In genomic region chr12:51891843-51892242, GRCh38 we compare ENCODE assay signal across 12 cellular contexts. TPM values are rescaled to one million over a fixed set of nuclear protein-coding genes. Genes with fewer than 3 reads are reported as not detected.
A peak's percentile ranks its signal among the peaks of the same experiment; 100 is the strongest.
DNase-seq lines count a peak whose midpoint lies in the region; ATAC-seq, FAIRE-seq and TF ChIP-seq lines count a peak whose summit lies in the region.
"Had no signal": no experiment of that assay in that cellular context is flagged by ENCODE, and none has a peak within 500 bp of the region (broad histone marks: within the 10 kb centered on the region; RNA-seq: fewer than 3 reads in every experiment).

No MANE protein-coding gene starts in this region.

- no peak overlapping the region for H3K4me3 Mint-ChIP-seq in T-helper 17 cell
- no peak overlapping the region for H3K4me3 Mint-ChIP-seq in activated CD4-positive, alpha-beta T cell treated with anti-CD3 and anti-CD28 coated beads, Interleukin-2, amount 10 ng/mL, durations not matched to agents 7 days and 5 days
- H3K4me3 Mint-ChIP-seq: activated CD4-positive, alpha-beta T cell treated with anti-CD3 and anti-CD28 coated beads, Interleukin-2, amount 10 ng/mL, durations not matched to agents 24 days and 14 days had no signal

- no peaks in the 10 kb centered on the region for H3K36me3 Mint-ChIP-seq in T-helper 17 cell (ENCODE audit: low read depth)
- H3K36me3 Mint-ChIP-seq in activated CD4-positive, alpha-beta T cell treated with anti-CD3 and anti-CD28 coated beads, Interleukin-2, amount 10 ng/mL, durations not matched to agents 7 days and 5 days (ENCODE audit: low read depth): no peaks in the 10 kb centered on the region

- H3K4me2 ChIP-seq in HepG2 (ENCODE audit: low read depth, low read length): no peak overlapping the region

- peaks cover 29% of the 10 kb centered on the region for H3K27me3 Mint-ChIP-seq in T-helper 17 cell
- H3K27me3 Mint-ChIP-seq in activated CD4-positive, alpha-beta T cell treated with anti-CD3 and anti-CD28 coated beads, Interleukin-2, amount 10 ng/mL, durations not matched to agents 7 days and 5 days: peaks cover 4% of the 10 kb centered on the region

- H3K9ac ChIP-seq in HepG2 (ENCODE audit: insufficient read depth, low read depth, low read length): no peak overlapping the region

- POLR2A ChIA-PET in A673 (lab: Charles Lee; ENCODE audit: low non-redundant PET) (no interaction called here), HepG2 (lab: Yijun Ruan, JAX) (no interaction called here)
- POLR2A ChIA-PET in activated CD4-positive, alpha-beta T cell treated with anti-CD3 and anti-CD28 coated beads, Interleukin-2, amount 10 ng/mL, durations not matched to agents 7 days and 5 days (lab: Charles Lee): no interaction called here

- peaks cover 3% of the 10 kb centered on the region for H3K4me1 Mint-ChIP-seq in T-helper 17 cell
- H3K4me1 Mint-ChIP-seq in activated CD4-positive, alpha-beta T cell treated with anti-CD3 and anti-CD28 coated beads, Interleukin-2, amount 10 ng/mL, durations not matched to agents 7 days and 5 days: no peaks in the 10 kb centered on the region

- H3K79me2 ChIP-seq in HepG2 (ENCODE audit: insufficient read depth, low read length): no peaks in the 10 kb centered on the region

- H3K27me3 ChIP-seq in A673 (replicated peaks; ENCODE audit: insufficient read depth, low read depth, low read length, poor library complexity) (no peaks in the 10 kb centered on the region), HepG2 (ENCODE audit: control insufficient read depth in 1 of 2, insufficient read depth in 2 of 2, low read length in 2 of 2) (peaks cover 7 to 22% of the 10 kb centered on the region in 2 experiments; a peak in 4 of 5 replicates), HAP-1 (ENCODE audit: low read depth) (no peaks in the 10 kb centered on the region)

- in situ Hi-C loops in HepG2 (cut with HindIII; ENCODE audit: extremely low pct_ligation_motif_present, low pct_unique_long_range_greater_than_20kb) (loop anchor here (10.0 kb wide), 1 partner anchor 93 kb away; no protein-coding TSS in a partner anchor), HAP-1 (cut with MboI; ENCODE audit: low sequenced_read_pairs) (no loop called here)

- ATAC-seq in T-helper 17 cell (no peak), HepG2 (no peak), GM19328 (IDR thresholded peaks at IDR 0.05; ENCODE audit: unreplicated experiment) (no peak)

- TF ChIP-seq CTCF in A673 (conservative IDR thresholded peaks at IDR 0.05; ENCODE audit: low read depth, low read length): peak; percentile 40; the same call in 1 of the 2 replicates
- TF ChIP-seq CTCF in GM12865 (IDR thresholded peaks at IDR 0.05; ENCODE audit: insufficient read depth, low read depth, low read length, missing control alignments): peak; percentile 5
- peak; percentile 17; the same call in 1 of the 2 replicates for TF ChIP-seq CTCF in HepG2 (CRISPR knock-in tag; IDR thresholded peaks at IDR 0.05)

- H3K27ac Mint-ChIP-seq in T-helper 17 cell: peak overlapping the region; percentile 43
- no peak overlapping the region for H3K27ac Mint-ChIP-seq in activated CD4-positive, alpha-beta T cell treated with anti-CD3 and anti-CD28 coated beads, Interleukin-2, amount 10 ng/mL, durations not matched to agents 7 days and 5 days
- H3K27ac Mint-ChIP-seq: activated CD4-positive, alpha-beta T cell treated with anti-CD3 and anti-CD28 coated beads, Interleukin-2, amount 10 ng/mL, durations not matched to agents 24 days and 14 days had no signal

- H3K4me3 ChIP-seq in A673 (ENCODE audit: low read depth, low read length, poor library complexity, severe bottlenecking) (no peak overlapping the region), GM12865 (ENCODE audit: low read depth, low read length) (no peak overlapping the region), HepG2 (replicated peaks in 1 of 3; ENCODE audit: insufficient read depth in 1 of 3, low read depth in 2 of 3, low read length in 3 of 3) (no peak overlapping the region), HAP-1 (no peak overlapping the region)

- intact Hi-C loops in A673 (cut with micrococcal nuclease; ENCODE audit: unreplicated experiment) (no loop called here), HepG2 (cut with micrococcal nuclease; ENCODE audit: unreplicated experiment) (loop anchor here (1.0 kb wide), 1 partner anchor 32 kb away; no protein-coding TSS in a partner anchor)

- no peak for TF ChIP-seq RAD21 in HepG2 (CRISPR knock-in tag; IDR thresholded peaks at IDR 0.05)

- no peaks in the 10 kb centered on the region for H3K9me3 ChIP-seq in A673 (ENCODE audit: low read depth, low read length, poor library complexity, severe bottlenecking)
- no peaks in the 10 kb centered on the region for H3K9me3 ChIP-seq in T-helper 17 cell (ENCODE audit: control insufficient read depth, low read length, poor library complexity, severe bottlenecking)
- H3K9me3 ChIP-seq in HepG2 (ENCODE audit: low read length): no peaks in the 10 kb centered on the region
- H3K9me3 ChIP-seq in HAP-1: no peaks in the 10 kb centered on the region

- TF ChIP-seq POLR2A in HepG2 (IDR thresholded peaks at IDR 0.05; ENCODE audit: insufficient read depth in 1 of 2, low read depth in 2 of 2, low read length in 2 of 2): no peak

- no peak overlapping the region for H2AFZ ChIP-seq in HepG2 (ENCODE audit: low read length)

- no peak for FAIRE-seq in HepG2 (lab: Jason Lieb, UNC)
- FAIRE-seq: islet of Langerhans had no signal

- no peak overlapping the region for H3K27ac ChIP-seq in A673 (ENCODE audit: low read depth, low read length, poor library complexity, severe bottlenecking)
- no peak overlapping the region for H3K27ac ChIP-seq in HepG2 (ENCODE audit: extremely low read length, insufficient read depth, low read length)

- BruUV-seq in A673 (replicated peaks; lab: Mats Ljungman, UMichigan) (no TSS peak), HepG2 (replicated peaks; lab: Mats Ljungman, UMichigan) (no TSS peak)

- H3K4me1 ChIP-seq in A673 (ENCODE audit: insufficient read depth, low read length, poor library complexity, severe bottlenecking) (no peaks in the 10 kb centered on the region), HepG2 (ENCODE audit: insufficient read depth, low read length) (peaks cover 22% of the 10 kb centered on the region; the same call in 1 of the 2 replicates), HAP-1 (peaks cover 6% of the 10 kb centered on the region)

- no peak for TF ChIP-seq EP300 in HepG2 (IDR thresholded peaks at IDR 0.05; ENCODE audit: low read depth in 2 of 2, low read length in 2 of 2)
- no peak for TF ChIP-seq EP300 in HepG2 (CRISPR knock-in tag; IDR thresholded peaks at IDR 0.05; ENCODE audit: borderline replicate concordance)

- DNase-seq in A673 (ENCODE audit: low spot score): no peak
- DNase-seq in GM12865 (ENCODE audit: low read depth): no peak
- no peak for DNase-seq in T-helper 17 cell
- DNase-seq in HepG2 (ENCODE audit: low spot score): no peak
- DNase-seq in activated CD4-positive, alpha-beta T cell treated with anti-CD3 and anti-CD28 coated beads, Interleukin-2, amount 10 ng/mL, durations not matched to agents 7 days and 5 days: no peak
- DNase-seq in stimulated activated CD4-positive, alpha-beta T cell treated with anti-CD3 and anti-CD28 coated beads, Interleukin-4, amount 100 ng/mL, for 4 hours: no peak
- no peak for DNase-seq in HAP-1 (ENCODE audit: low spot score in 2 of 2)
- DNase-seq: activated CD4-positive, alpha-beta T cell treated with anti-CD3 and anti-CD28 coated beads, Interleukin-2, amount 10 ng/mL, durations not matched to agents 24 days and 14 days; NCI-H524 had no signal

- H3K36me3 ChIP-seq in A673 (ENCODE audit: insufficient read depth, low read length, poor library complexity, severe bottlenecking) (no peaks in the 10 kb centered on the region), HepG2 (replicated peaks in 1 of 2; ENCODE audit: control insufficient read depth in 1 of 2, insufficient read depth in 2 of 2, low read length in 2 of 2) (no peaks in the 10 kb centered on the region), HAP-1 (replicated peaks) (no peaks in the 10 kb centered on the region)

- no peaks in the 10 kb centered on the region for H3K9me3 Mint-ChIP-seq in activated CD4-positive, alpha-beta T cell treated with anti-CD3 and anti-CD28 coated beads, Interleukin-2, amount 10 ng/mL, durations not matched to agents 7 days and 5 days
- H3K9me3 Mint-ChIP-seq: activated CD4-positive, alpha-beta T cell treated with anti-CD3 and anti-CD28 coated beads, Interleukin-2, amount 10 ng/mL, durations not matched to agents 24 days and 14 days had no signal

- no peaks in the 10 kb centered on the region for H4K20me1 ChIP-seq in HepG2 (ENCODE audit: insufficient read depth, low read length)

- CTCF ChIA-PET in A673 (lab: Charles Lee) (no interaction called here), HepG2 (lab: Yijun Ruan, JAX; ENCODE audit: low intra/inter-chr PET ratio, low total read pairs) (interaction anchor here (1.2 to 1.3 kb wide), 2 partner anchors 88 to 129 kb away, joined by 3 to 4 read pairs; no protein-coding TSS in a partner anchor)
- CTCF ChIA-PET in activated CD4-positive, alpha-beta T cell treated with anti-CD3 and anti-CD28 coated beads, Interleukin-2, amount 10 ng/mL, durations not matched to agents 7 days and 5 days (lab: Charles Lee): no interaction called here

RNA-seq across cellular contexts. Expression of gene ANKRD33, which starts 3.9 kb away (rescaled TPM):
- total RNA-seq in A673 (2021): not detected in 2 replicates
- total RNA-seq in T-helper 17 cell: not detected
- total RNA-seq in HepG2 (2016; rRNA removed; fragmentation: Illumina TruSeq; extraction: Trizol): not detected in 2 replicates
- not detected in 2 replicates for total RNA-seq in HepG2 (2016; cell fraction: cytosol; rRNA removed; fragmentation: Illumina TruSeq; extraction: Trizol; ENCODE audit: low read depth)
- total RNA-seq in HepG2 (2016; cell fraction: insoluble cytoplasmic fraction; rRNA removed; fragmentation: Illumina TruSeq; extraction: Trizol): not detected in 2 replicates
- total RNA-seq in HepG2 (2016; cell fraction: membrane; rRNA removed; fragmentation: Illumina TruSeq; extraction: Trizol): not detected in 2 replicates
- not detected in 2 replicates for total RNA-seq in HepG2 (2016; cell fraction: nucleus; rRNA removed; fragmentation: Illumina TruSeq; extraction: Trizol)
- 0.04 and 0.07 TPM in 2 replicates for polyA plus RNA-seq in HepG2 (2011; rRNA removed)
- polyA plus RNA-seq in HepG2 (2011; cell fraction: cytosol; rRNA removed): 0.03 and 0.04 TPM in 2 replicates
- 0.16 and 0.33 TPM in 2 replicates for polyA plus RNA-seq in HepG2 (2011; cell fraction: nucleus; rRNA removed)
- polyA plus RNA-seq in HepG2 (2012): not detected in 2 replicates
- not detected in 2 replicates for polyA plus RNA-seq in HepG2 (2016; cell fraction: cytosol; fragmentation: Illumina TruSeq; extraction: Trizol; ENCODE audit: low read depth)
- polyA plus RNA-seq in HepG2 (2016; cell fraction: insoluble cytoplasmic fraction; fragmentation: Illumina TruSeq; extraction: Trizol; ENCODE audit: low read depth): not detected in 2 replicates
- not detected in 2 replicates for polyA plus RNA-seq in HepG2 (2016; cell fraction: membrane; fragmentation: Illumina TruSeq; extraction: Trizol; ENCODE audit: low read depth)
- polyA plus RNA-seq in HepG2 (2016; cell fraction: nucleus; fragmentation: Illumina TruSeq; extraction: Trizol; ENCODE audit: insufficient read depth, low read depth): not detected in 2 replicates
- polyA minus RNA-seq in HepG2 (2011; rRNA and poly(A)+ RNA removed; ENCODE audit: low replicate concordance): 0.05 and 0.18 TPM in 2 replicates
- polyA minus RNA-seq in HepG2 (2011; cell fraction: cytosol; rRNA and poly(A)+ RNA removed): not detected in 2 replicates
- polyA minus RNA-seq in HepG2 (2011; cell fraction: nucleus; rRNA and poly(A)+ RNA removed): not detected in 2 replicates
- total RNA-seq in activated CD4-positive, alpha-beta T cell treated with anti-CD3 and anti-CD28 coated beads, Interleukin-2, amount 10 ng/mL, durations not matched to agents 7 days and 5 days: not detected
- total RNA-seq: activated CD4-positive, alpha-beta T cell treated with anti-CD3 and anti-CD28 coated beads, Interleukin-2, amount 10 ng/mL, durations not matched to agents 24 days and 14 days; Daoy had no signal

RNA-seq across cellular contexts. Expression of gene ACVRL1, which starts 15.5 kb away (rescaled TPM):
- total RNA-seq in A673 (2021) (0.17 and 0.28 TPM in 2 replicates), T-helper 17 cell (not detected), HepG2 (2016; rRNA removed; fragmentation: Illumina TruSeq; extraction: Trizol) (not detected in 2 replicates)
- total RNA-seq in HepG2 (2016; cell fraction: cytosol; rRNA removed; fragmentation: Illumina TruSeq; extraction: Trizol; ENCODE audit: low read depth): not detected in 2 replicates
- total RNA-seq in HepG2 (2016; cell fraction: insoluble cytoplasmic fraction; rRNA removed; fragmentation: Illumina TruSeq; extraction: Trizol): not detected in 2 replicates
- not detected in 2 replicates for total RNA-seq in HepG2 (2016; cell fraction: membrane; rRNA removed; fragmentation: Illumina TruSeq; extraction: Trizol)
- not detected in 2 replicates for total RNA-seq in HepG2 (2016; cell fraction: nucleus; rRNA removed; fragmentation: Illumina TruSeq; extraction: Trizol)
- not detected in 2 replicates for polyA plus RNA-seq in HepG2 (2011; rRNA removed)
- not detected in 2 replicates for polyA plus RNA-seq in HepG2 (2011; cell fraction: cytosol; rRNA removed)
- polyA plus RNA-seq in HepG2 (2011; cell fraction: nucleus; rRNA removed): not detected in 2 replicates
- polyA plus RNA-seq in HepG2 (2012): not detected in 2 replicates
- not detected in 2 replicates for polyA plus RNA-seq in HepG2 (2016; cell fraction: cytosol; fragmentation: Illumina TruSeq; extraction: Trizol; ENCODE audit: low read depth)
- not detected in 2 replicates for polyA plus RNA-seq in HepG2 (2016; cell fraction: insoluble cytoplasmic fraction; fragmentation: Illumina TruSeq; extraction: Trizol; ENCODE audit: low read depth)
- polyA plus RNA-seq in HepG2 (2016; cell fraction: membrane; fragmentation: Illumina TruSeq; extraction: Trizol; ENCODE audit: low read depth): not detected in 2 replicates
- polyA plus RNA-seq in HepG2 (2016; cell fraction: nucleus; fragmentation: Illumina TruSeq; extraction: Trizol; ENCODE audit: insufficient read depth, low read depth): not detected in 2 replicates
- 0.05 TPM in 1 of 2 replicates, not detected in the other for polyA minus RNA-seq in HepG2 (2011; rRNA and poly(A)+ RNA removed; ENCODE audit: low replicate concordance)
- not detected in 2 replicates for polyA minus RNA-seq in HepG2 (2011; cell fraction: cytosol; rRNA and poly(A)+ RNA removed)
- not detected in 2 replicates for polyA minus RNA-seq in HepG2 (2011; cell fraction: nucleus; rRNA and poly(A)+ RNA removed)
- not detected for total RNA-seq in activated CD4-positive, alpha-beta T cell treated with anti-CD3 and anti-CD28 coated beads, Interleukin-2, amount 10 ng/mL, durations not matched to agents 7 days and 5 days
- total RNA-seq: activated CD4-positive, alpha-beta T cell treated with anti-CD3 and anti-CD28 coated beads, Interleukin-2, amount 10 ng/mL, durations not matched to agents 24 days and 14 days had no signal

RNA-seq across cellular contexts. Expression of gene FIGNL2, which starts 43.3 kb away (rescaled TPM):
- total RNA-seq in A673 (2021) (0.21 and 0.33 TPM in 2 replicates), T-helper 17 cell (under 1 TPM; 0.42 to 0.76 TPM), HepG2 (2016; rRNA removed; fragmentation: Illumina TruSeq; extraction: Trizol) (0.76 and 1.00 TPM in 2 replicates)
- total RNA-seq in HepG2 (2016; cell fraction: cytosol; rRNA removed; fragmentation: Illumina TruSeq; extraction: Trizol; ENCODE audit: low read depth): 0.10 and 0.18 TPM in 2 replicates
- total RNA-seq in HepG2 (2016; cell fraction: insoluble cytoplasmic fraction; rRNA removed; fragmentation: Illumina TruSeq; extraction: Trizol): 0.73 and 1.2 TPM in 2 replicates
- total RNA-seq in HepG2 (2016; cell fraction: membrane; rRNA removed; fragmentation: Illumina TruSeq; extraction: Trizol): 0.53 and 0.62 TPM in 2 replicates
- 0.56 and 0.78 TPM in 2 replicates for total RNA-seq in HepG2 (2016; cell fraction: nucleus; rRNA removed; fragmentation: Illumina TruSeq; extraction: Trizol)
- 0.82 and 1.2 TPM in 2 replicates for polyA plus RNA-seq in HepG2 (2011; rRNA removed)
- polyA plus RNA-seq in HepG2 (2011; cell fraction: cytosol; rRNA removed): 0.99 and 1.2 TPM in 2 replicates
- 0.87 and 1.0 TPM in 2 replicates for polyA plus RNA-seq in HepG2 (2011; cell fraction: nucleus; rRNA removed)
- polyA plus RNA-seq in HepG2 (2012): 0.51 TPM in 2 replicates
- polyA plus RNA-seq in HepG2 (2016; cell fraction: cytosol; fragmentation: Illumina TruSeq; extraction: Trizol; ENCODE audit: low read depth): 0.06 and 0.07 TPM in 2 replicates
- polyA plus RNA-seq in HepG2 (2016; cell fraction: insoluble cytoplasmic fraction; fragmentation: Illumina TruSeq; extraction: Trizol; ENCODE audit: low read depth): 1.6 TPM in 2 replicates
- 0.46 and 0.47 TPM in 2 replicates for polyA plus RNA-seq in HepG2 (2016; cell fraction: membrane; fragmentation: Illumina TruSeq; extraction: Trizol; ENCODE audit: low read depth)
- polyA plus RNA-seq in HepG2 (2016; cell fraction: nucleus; fragmentation: Illumina TruSeq; extraction: Trizol; ENCODE audit: insufficient read depth, low read depth): 1.3 and 1.4 TPM in 2 replicates
- 1.9 TPM in 1 of 2 replicates, not detected in the other for polyA minus RNA-seq in HepG2 (2011; rRNA and poly(A)+ RNA removed; ENCODE audit: low replicate concordance)
- 0.99 and 1.1 TPM in 2 replicates for polyA minus RNA-seq in HepG2 (2011; cell fraction: cytosol; rRNA and poly(A)+ RNA removed)
- 0.50 and 0.77 TPM in 2 replicates for polyA minus RNA-seq in HepG2 (2011; cell fraction: nucleus; rRNA and poly(A)+ RNA removed)
- under 1 TPM; 0.17 to 0.19 TPM for total RNA-seq in activated CD4-positive, alpha-beta T cell treated with anti-CD3 and anti-CD28 coated beads, Interleukin-2, amount 10 ng/mL, durations not matched to agents 7 days and 5 days
- total RNA-seq: Daoy had no signal

RNA-seq across cellular contexts. Expression of gene ACVR1B, which starts 59.7 kb away (rescaled TPM):
- total RNA-seq in A673 (2021) (25.5 and 27.4 TPM in 2 replicates), T-helper 17 cell (1 to 10 TPM; 6.5 to 8.7 TPM), HepG2 (2016; rRNA removed; fragmentation: Illumina TruSeq; extraction: Trizol) (5.8 and 8.9 TPM in 2 replicates)
- total RNA-seq in HepG2 (2016; cell fraction: cytosol; rRNA removed; fragmentation: Illumina TruSeq; extraction: Trizol; ENCODE audit: low read depth): 2.0 and 2.2 TPM in 2 replicates
- total RNA-seq in HepG2 (2016; cell fraction: insoluble cytoplasmic fraction; rRNA removed; fragmentation: Illumina TruSeq; extraction: Trizol): 4.3 and 9.8 TPM in 2 replicates
- 5.4 and 7.6 TPM in 2 replicates for total RNA-seq in HepG2 (2016; cell fraction: membrane; rRNA removed; fragmentation: Illumina TruSeq; extraction: Trizol)
- total RNA-seq in HepG2 (2016; cell fraction: nucleus; rRNA removed; fragmentation: Illumina TruSeq; extraction: Trizol): 9.9 and 14.3 TPM in 2 replicates
- polyA plus RNA-seq in HepG2 (2011; rRNA removed): 12.1 and 14.1 TPM in 2 replicates
- 12.0 and 13.7 TPM in 2 replicates for polyA plus RNA-seq in HepG2 (2011; cell fraction: cytosol; rRNA removed)
- polyA plus RNA-seq in HepG2 (2011; cell fraction: nucleus; rRNA removed): 12.5 and 12.9 TPM in 2 replicates
- polyA plus RNA-seq in HepG2 (2012): 10.8 and 11.8 TPM in 2 replicates
- 1.1 and 1.3 TPM in 2 replicates for polyA plus RNA-seq in HepG2 (2016; cell fraction: cytosol; fragmentation: Illumina TruSeq; extraction: Trizol; ENCODE audit: low read depth)
- polyA plus RNA-seq in HepG2 (2016; cell fraction: insoluble cytoplasmic fraction; fragmentation: Illumina TruSeq; extraction: Trizol; ENCODE audit: low read depth): 5.3 and 5.6 TPM in 2 replicates
- 3.8 and 4.6 TPM in 2 replicates for polyA plus RNA-seq in HepG2 (2016; cell fraction: membrane; fragmentation: Illumina TruSeq; extraction: Trizol; ENCODE audit: low read depth)
- 16.9 and 17.0 TPM in 2 replicates for polyA plus RNA-seq in HepG2 (2016; cell fraction: nucleus; fragmentation: Illumina TruSeq; extraction: Trizol; ENCODE audit: insufficient read depth, low read depth)
- polyA minus RNA-seq in HepG2 (2011; rRNA and poly(A)+ RNA removed; ENCODE audit: low replicate concordance): 22.8 and 32.8 TPM in 2 replicates
- polyA minus RNA-seq in HepG2 (2011; cell fraction: cytosol; rRNA and poly(A)+ RNA removed): 9.7 and 13.2 TPM in 2 replicates
- 12.1 and 14.2 TPM in 2 replicates for polyA minus RNA-seq in HepG2 (2011; cell fraction: nucleus; rRNA and poly(A)+ RNA removed)
- 1 to 10 TPM; 5.5 to 5.7 TPM for total RNA-seq in activated CD4-positive, alpha-beta T cell treated with anti-CD3 and anti-CD28 coated beads, Interleukin-2, amount 10 ng/mL, durations not matched to agents 7 days and 5 days
